In the genomic region with DNA sequence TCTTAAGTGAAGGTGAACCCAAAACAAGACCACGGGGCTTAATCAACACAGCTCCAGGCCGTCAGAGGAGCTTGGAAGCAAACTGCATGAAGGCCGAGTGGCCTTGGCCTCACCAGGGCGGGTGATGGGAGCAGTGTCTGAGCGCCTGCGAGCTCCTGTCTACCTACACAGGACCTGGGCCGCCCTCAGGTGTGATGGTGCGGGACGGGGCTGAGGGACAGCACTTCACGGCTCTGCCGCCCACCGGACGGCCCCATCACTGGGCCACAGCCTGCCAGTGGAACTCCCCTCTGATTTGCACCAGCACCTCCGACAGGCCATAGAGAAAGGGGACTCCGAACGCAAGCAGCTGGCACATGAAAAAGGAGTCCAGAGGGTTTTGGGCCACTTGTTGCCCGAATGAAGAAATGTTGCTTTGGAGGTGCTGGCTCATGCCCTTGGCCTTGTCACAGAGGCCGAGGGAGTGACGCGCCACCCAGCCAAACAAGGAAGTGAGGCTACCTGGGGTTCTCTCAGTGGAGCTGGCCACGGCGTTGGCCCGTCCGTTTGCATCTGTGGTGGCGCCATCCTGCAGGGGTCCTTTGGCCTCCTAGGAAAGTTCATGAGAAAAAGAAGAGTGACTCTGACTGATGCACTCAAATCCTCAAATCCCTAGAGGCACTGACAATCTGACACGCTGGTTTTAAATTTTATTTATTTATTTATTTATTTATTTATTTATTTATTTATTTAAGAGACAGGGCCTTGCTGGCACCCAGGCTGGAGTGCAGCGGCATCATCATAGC, we compare ENCODE assay signal across 28 cellular contexts.
DNase-seq lines count a peak whose midpoint lies in the region; ATAC-seq, FAIRE-seq and TF ChIP-seq lines count a peak whose summit lies in the region.
"Had no signal": no experiment of that assay in that cellular context is flagged by ENCODE, and none has a peak within 500 bp of the region (broad histone marks: within the 10 kb centered on the region; RNA-seq: fewer than 3 reads in every experiment).

No MANE protein-coding gene starts in this region.

- H3K9me3 Mint-ChIP-seq in stimulated activated naive CD8-positive, alpha-beta T cell treated with anti-CD3 and anti-CD28 coated beads, Interleukin-15, Interleukin-2, amounts not matched to agents 100 ng/mL and 50 ng/mL, for 24 hours = no peaks in the 10 kb centered on the region
- H3K9me3 Mint-ChIP-seq in stimulated activated naive CD8-positive, alpha-beta T cell treated with anti-CD3 and anti-CD28 coated beads, Interleukin-15, amount 100 ng/mL, for 72 hours = no peaks in the 10 kb centered on the region
- H3K9me3 Mint-ChIP-seq in stimulated activated naive B cell treated with anti-CD40 and anti-IgM and Interleukin-4, amounts not matched to agents 10 μg/mL and 1 μg/mL and 100 μg/mL, for 72 hours = no peaks in the 10 kb centered on the region
- H3K9me3 Mint-ChIP-seq: CD14-positive monocyte; CD8-positive, alpha-beta memory T cell had no signal

- H3K4me1 Mint-ChIP-seq in stimulated activated naive CD8-positive, alpha-beta T cell treated with anti-CD3 and anti-CD28 coated beads, Interleukin-15, Interleukin-2, amounts not matched to agents 100 ng/mL and 50 ng/mL, for 24 hours (ENCODE audit: low read depth) = peaks cover 7% of the 10 kb centered on the region
- H3K4me1 Mint-ChIP-seq in stimulated activated naive CD8-positive, alpha-beta T cell treated with anti-CD3 and anti-CD28 coated beads, Interleukin-15, amount 100 ng/mL, for 72 hours = peaks cover 8% of the 10 kb centered on the region
- H3K4me1 Mint-ChIP-seq in stimulated activated naive B cell treated with anti-CD40 and anti-IgM and Interleukin-4, amounts not matched to agents 10 μg/mL and 1 μg/mL and 100 μg/mL, for 72 hours = peaks cover 11 to 18% of the 10 kb centered on the region in 2 donors

- H3K27me3 Mint-ChIP-seq in stimulated activated naive CD8-positive, alpha-beta T cell treated with anti-CD3 and anti-CD28 coated beads, Interleukin-15, Interleukin-2, amounts not matched to agents 100 ng/mL and 50 ng/mL, for 24 hours = no peaks in the 10 kb centered on the region
- H3K27me3 Mint-ChIP-seq in stimulated activated naive CD8-positive, alpha-beta T cell treated with anti-CD3 and anti-CD28 coated beads, Interleukin-15, amount 100 ng/mL, for 72 hours = no peaks in the 10 kb centered on the region
- H3K27me3 Mint-ChIP-seq in stimulated activated naive B cell treated with anti-CD40 and anti-IgM and Interleukin-4, amounts not matched to agents 10 μg/mL and 1 μg/mL and 100 μg/mL, for 72 hours = no peaks in the 10 kb centered on the region
- H3K27me3 Mint-ChIP-seq: CD8-positive, alpha-beta memory T cell had no signal

- no peaks in the 10 kb centered on the region for H3K9me3 ChIP-seq in mucosa of descending colon
- no peaks in the 10 kb centered on the region for H3K9me3 ChIP-seq in kidney (ENCODE audit: control insufficient read depth in 1 of 2, low read length in 2 of 2)
- H3K9me3 ChIP-seq: BE2C had no signal

- TF ChIP-seq CTCF in mucosa of descending colon (IDR thresholded peaks at IDR 0.05) (no peak), kidney (IDR thresholded peaks at IDR 0.05; ENCODE audit: borderline replicate concordance, extremely low read depth, insufficient read depth) (no peak)

- DNase-seq in stimulated activated naive CD8-positive, alpha-beta T cell treated with anti-CD3 and anti-CD28 coated beads, Interleukin-15, amount 100 ng/mL, for 72 hours = no peak
- peak in 2 of 3 donors; percentile 43 to 48 for DNase-seq in mucosa of descending colon
- no peak for DNase-seq in stimulated activated naive B cell treated with anti-CD40 and anti-IgM and Interleukin-4, amounts not matched to agents 10 μg/mL and 1 μg/mL and 100 μg/mL, for 72 hours
- DNase-seq in SHP77 treated with DMSO at 0.1 percent for 48 hours (lab: John Stamatoyannopoulos, UW) = no peak
- DNase-seq in kidney = no peak
- DNase-seq: ACHN; BE2C; CD8-positive, alpha-beta memory T cell; DMS 273 treated with DMSO at 0.1 percent for 48 hours; DMS79 treated with DMSO at 0.1 percent for 48 hours; GF-D8; Karpas-422; NCI-H1092; NCI-H1436; NCI-H1930; NCI-H2107; NCI-H446; NCI-H524 treated with DMSO at 0.1 percent for 48 hours; NCI-H774 had no signal

- intact Hi-C loops in mucosa of descending colon (cut with DNase I, micrococcal nuclease) (no loop called here), kidney (cut with DNase I) (no loop called here)

- no peak overlapping the region for H3K9ac ChIP-seq in kidney (ENCODE audit: low read length in 2 of 2)

- H3K4me3 Mint-ChIP-seq in stimulated activated naive CD8-positive, alpha-beta T cell treated with anti-CD3 and anti-CD28 coated beads, Interleukin-15, Interleukin-2, amounts not matched to agents 100 ng/mL and 50 ng/mL, for 24 hours = no peak overlapping the region
- no peak overlapping the region for H3K4me3 Mint-ChIP-seq in stimulated activated naive CD8-positive, alpha-beta T cell treated with anti-CD3 and anti-CD28 coated beads, Interleukin-15, amount 100 ng/mL, for 72 hours
- no peak overlapping the region for H3K4me3 Mint-ChIP-seq in stimulated activated naive B cell treated with anti-CD40 and anti-IgM and Interleukin-4, amounts not matched to agents 10 μg/mL and 1 μg/mL and 100 μg/mL, for 72 hours
- H3K4me3 Mint-ChIP-seq: CD14-positive monocyte; CD8-positive, alpha-beta memory T cell had no signal

- no peak overlapping the region for H3K27ac ChIP-seq in kidney (ENCODE audit: low read depth in 2 of 2, low read length in 2 of 2)
- H3K27ac ChIP-seq: 22Rv1 had no signal

- ATAC-seq in stimulated activated naive CD8-positive, alpha-beta T cell treated with anti-CD3 and anti-CD28 coated beads, Interleukin-15, amount 100 ng/mL, for 72 hours = no peak
- ATAC-seq in mucosa of descending colon (no peak), HG02840 (IDR thresholded peaks at IDR 0.05; ENCODE audit: low FRiP score, unreplicated experiment) (no peak), GM21528 (IDR thresholded peaks at IDR 0.05; ENCODE audit: low FRiP score, unreplicated experiment) (no peak)
- ATAC-seq in stimulated activated naive B cell treated with anti-CD40 and anti-IgM and Interleukin-4, amounts not matched to agents 10 μg/mL and 1 μg/mL and 100 μg/mL, for 72 hours (replicated peaks) = no peak
- ATAC-seq: HCT116 had no signal

- peaks cover 25% of the 10 kb centered on the region for H3K36me3 Mint-ChIP-seq in stimulated activated naive CD8-positive, alpha-beta T cell treated with anti-CD3 and anti-CD28 coated beads, Interleukin-15, Interleukin-2, amounts not matched to agents 100 ng/mL and 50 ng/mL, for 24 hours (ENCODE audit: low read depth)
- H3K36me3 Mint-ChIP-seq in stimulated activated naive B cell treated with anti-CD40 and anti-IgM and Interleukin-4, amounts not matched to agents 10 μg/mL and 1 μg/mL and 100 μg/mL, for 72 hours = peaks cover 30 to 88% of the 10 kb centered on the region in 2 donors

- FAIRE-seq in kidney (lab: Jason Lieb, UNC) = no peak
- FAIRE-seq: GM12891, H1, RCC 7860 had no signal

- peak overlapping the region; percentile 13 for H3K27ac Mint-ChIP-seq in stimulated activated naive CD8-positive, alpha-beta T cell treated with anti-CD3 and anti-CD28 coated beads, Interleukin-15, Interleukin-2, amounts not matched to agents 100 ng/mL and 50 ng/mL, for 24 hours
- no peak overlapping the region for H3K27ac Mint-ChIP-seq in stimulated activated naive CD8-positive, alpha-beta T cell treated with anti-CD3 and anti-CD28 coated beads, Interleukin-15, amount 100 ng/mL, for 72 hours
- H3K27ac Mint-ChIP-seq in stimulated activated naive B cell treated with anti-CD40 and anti-IgM and Interleukin-4, amounts not matched to agents 10 μg/mL and 1 μg/mL and 100 μg/mL, for 72 hours = peak overlapping the region; percentile 69
- H3K27ac Mint-ChIP-seq: CD14-positive monocyte had no signal

- peaks cover 30% of the 10 kb centered on the region for H3K4me1 ChIP-seq in mucosa of descending colon (ENCODE audit: low read depth)
- peaks cover 0 to 3% of the 10 kb centered on the region in 2 donors for H3K4me1 ChIP-seq in kidney (ENCODE audit: control insufficient read depth in 1 of 2, insufficient read depth in 1 of 2, low read depth in 1 of 2, low read length in 2 of 2)

- H3K4me3 ChIP-seq in mucosa of descending colon (no peak overlapping the region), kidney (ENCODE audit: low read length in 2 of 2) (no peak overlapping the region)

- no peaks in the 10 kb centered on the region for H3K36me3 ChIP-seq in mucosa of descending colon (ENCODE audit: low read depth)
- peaks cover 16 to 30% of the 10 kb centered on the region in 2 donors for H3K36me3 ChIP-seq in kidney (ENCODE audit: control insufficient read depth in 1 of 2, insufficient read depth in 2 of 2, low read length in 2 of 2)

Comparison
In these comparisons a context has a peak if more than half of its experiments do, and no peak if none do; other contexts are left out.
1. H3K27ac Mint-ChIP-seq: peak in stimulated activated naive CD8-positive, alpha-beta T cell treated with anti-CD3 and anti-CD28 coated beads, Interleukin-15, Interleukin-2, amounts not matched to agents 100 ng/mL and 50 ng/mL, for 24 hours (single experiment) and stimulated activated naive B cell treated with anti-CD40 and anti-IgM and Interleukin-4, amounts not matched to agents 10 μg/mL and 1 μg/mL and 100 μg/mL, for 72 hours (single experiment); none in stimulated activated naive CD8-positive, alpha-beta T cell treated with anti-CD3 and anti-CD28 coated beads, Interleukin-15, amount 100 ng/mL, for 72 hours (0 of 2).
2. DNase-seq: peak in mucosa of descending colon (2 of 3); none in stimulated activated naive CD8-positive, alpha-beta T cell treated with anti-CD3 and anti-CD28 coated beads, Interleukin-15, amount 100 ng/mL, for 72 hours (0 of 2), stimulated activated naive B cell treated with anti-CD40 and anti-IgM and Interleukin-4, amounts not matched to agents 10 μg/mL and 1 μg/mL and 100 μg/mL, for 72 hours (single experiment), SHP77 treated with DMSO at 0.1 percent for 48 hours (single experiment) and kidney (single experiment).